Comparison of ENCODE assay signal across 22 cellular contexts in genomic region chr17:10629706-10630105, GRCh38. TPM values are rescaled to one million over a fixed set of nuclear protein-coding genes. Genes with fewer than 3 reads are reported as not detected.
DNase-seq lines count a peak whose midpoint lies in the region; ATAC-seq, FAIRE-seq and TF ChIP-seq lines count a peak whose summit lies in the region.
"Had no signal": no experiment of that assay in that cellular context is flagged by ENCODE, and none has a peak within 500 bp of the region (broad histone marks: within the 10 kb centered on the region; RNA-seq: fewer than 3 reads in every experiment).

No MANE protein-coding gene starts in this region.

- H3K4me3 Mint-ChIP-seq in nephron: no peak overlapping the region
- H3K4me3 Mint-ChIP-seq: B cell; CD4-positive, alpha-beta T cell; CD8-positive, alpha-beta T cell had no signal

- no peak for ATAC-seq in HepG2
- no peak for ATAC-seq in right lobe of liver
- ATAC-seq in K562: no peak
- ATAC-seq: CD8-positive, alpha-beta T cell had no signal

- H2AFZ ChIP-seq in HepG2 (ENCODE audit: low read length) (no peak overlapping the region), K562 (ENCODE audit: low read depth, low read length) (no peak overlapping the region)

- no peaks in the 10 kb centered on the region for H3K9me3 ChIP-seq in HepG2 (ENCODE audit: low read length)
- no peaks in the 10 kb centered on the region for H3K9me3 ChIP-seq in right lobe of liver
- H3K9me3 ChIP-seq in K562 (replicated peaks; ENCODE audit: control insufficient read depth, insufficient read depth, low read depth, low read length): no peaks in the 10 kb centered on the region
- H3K9me3 ChIP-seq: Caco-2 had no signal

- POLR2A ChIA-PET in HepG2 (lab: Yijun Ruan, JAX) (no interaction called here), K562 (lab: Yijun Ruan, JAX) (no interaction called here)

- TF ChIP-seq RAD21 in HepG2 (CRISPR knock-in tag; IDR thresholded peaks at IDR 0.05): no peak
- TF ChIP-seq RAD21 in K562 (CRISPR knock-in tag; conservative IDR thresholded peaks at IDR 0.05 in 1 of 2, IDR thresholded peaks at IDR 0.05 in 1 of 2): no peak

- WGBS in HepG2 (ENCODE audit: low lambda C conversion rate): 97% methylated on average over 12 of the region's 12 CpGs
- WGBS in right lobe of liver (ENCODE audit: insufficient coverage, low coverage, low lambda C conversion rate, missing lambda C conversion rate): 85% methylated on average over 6 of the region's 12 CpGs
- WGBS in K562 (ENCODE audit: insufficient coverage, low coverage, missing lambda C conversion rate): 53% methylated on average over 6 of the region's 12 CpGs

- H3K27me3 Mint-ChIP-seq in nephron (ENCODE audit: low read depth): no peaks in the 10 kb centered on the region
- H3K27me3 Mint-ChIP-seq: B cell; CD4-positive, alpha-beta T cell had no signal

- H3K27me3 ChIP-seq in HepG2 (ENCODE audit: control insufficient read depth in 1 of 2, insufficient read depth in 2 of 2, low read length in 2 of 2) (no peaks in the 10 kb centered on the region), right lobe of liver (no peaks in the 10 kb centered on the region), K562 (ENCODE audit: control insufficient read depth in 2 of 2, insufficient read depth in 2 of 2, low read length in 2 of 2) (peaks cover 0 to 19% of the 10 kb centered on the region in 2 experiments; a peak in 3 of 5 replicates)
- H3K27me3 ChIP-seq: BLaER1 treated with 17β-estradiol and CSF1 and Interleukin-3, amounts not matched to agents 10 nM and 100 nM had no signal

- H3K9me1 ChIP-seq in K562 (ENCODE audit: control insufficient read depth, insufficient read depth, low read length): no peaks in the 10 kb centered on the region

- intact Hi-C loops in HepG2 (cut with micrococcal nuclease; ENCODE audit: unreplicated experiment): no loop called here
- intact Hi-C loops in right lobe of liver (cut with DNase I): loop anchor here in 1 of 2 donors (10.0 kb wide), 1 partner anchor 515 kb away; no protein-coding TSS in a partner anchor
- intact Hi-C loops in K562 (cut with micrococcal nuclease): no loop called here

- TF ChIP-seq EP300 in HepG2 (IDR thresholded peaks at IDR 0.05; ENCODE audit: low read depth in 2 of 2, low read length in 2 of 2): no peak
- TF ChIP-seq EP300 in HepG2 (CRISPR knock-in tag; IDR thresholded peaks at IDR 0.05; ENCODE audit: borderline replicate concordance): no peak
- no peak for TF ChIP-seq EP300 in K562 (IDR thresholded peaks at IDR 0.05; ENCODE audit: low read length)

- CTCF ChIA-PET in HepG2 (lab: Yijun Ruan, JAX; ENCODE audit: low intra/inter-chr PET ratio, low total read pairs) (no interaction called here), K562 (lab: Yijun Ruan, JAX; ENCODE audit: low intra/inter-chr PET ratio) (interaction anchor here (0.6 kb wide), 1 partner anchor 54 kb away, joined by 3 read pairs; no protein-coding TSS in a partner anchor)

- H3K36me3 Mint-ChIP-seq in nephron (ENCODE audit: low read depth): peaks cover 20% of the 10 kb centered on the region

- H3K27ac Mint-ChIP-seq in nephron: peak overlapping the region; percentile 31 to 86 (median 38)
- H3K27ac Mint-ChIP-seq: B cell; CD4-positive, alpha-beta T cell; CD8-positive, alpha-beta T cell had no signal

- TF ChIP-seq CTCF in HepG2 (CRISPR knock-in tag; IDR thresholded peaks at IDR 0.05) (no peak), right lobe of liver (IDR thresholded peaks at IDR 0.05) (no peak), K562 (IDR thresholded peaks at IDR 0.05 in 2 of 3, conservative IDR thresholded peaks at IDR 0.05 in 1 of 3; ENCODE audit: insufficient read depth in 2 of 3, low read depth in 1 of 3, low read length in 3 of 3) (no peak), nephron (IDR thresholded peaks at IDR 0.05; ENCODE audit: unreplicated experiment in 3 of 3) (no peak)

- H3K4me2 ChIP-seq in HepG2 (ENCODE audit: low read depth, low read length) (no peak overlapping the region), K562 (ENCODE audit: insufficient read depth, low read length) (no peak overlapping the region)
- H3K4me2 ChIP-seq: BLaER1 treated with 17β-estradiol and CSF1 and Interleukin-3, amounts not matched to agents 10 nM and 100 nM had no signal

- H3K36me3 ChIP-seq in HepG2 (replicated peaks in 1 of 2; ENCODE audit: control insufficient read depth in 1 of 2, insufficient read depth in 2 of 2, low read length in 2 of 2) (peaks cover 0 to 1% of the 10 kb centered on the region in 2 experiments; a peak in 1 of 5 replicates), right lobe of liver (peaks cover 0 to 5% (median 0%) of the 10 kb centered on the region in 4 donors), K562 (ENCODE audit: control insufficient read depth, insufficient read depth, low read length) (no peaks in the 10 kb centered on the region)

- TF ChIP-seq POLR2A in HepG2 (IDR thresholded peaks at IDR 0.05; ENCODE audit: insufficient read depth in 1 of 2, low read depth in 2 of 2, low read length in 2 of 2) (no peak), right lobe of liver (IDR thresholded peaks at IDR 0.05) (no peak), K562 (conservative IDR thresholded peaks at IDR 0.05) (no peak)

- H3K4me1 ChIP-seq in HepG2 (ENCODE audit: insufficient read depth, low read length) (no peaks in the 10 kb centered on the region), right lobe of liver (no peaks in the 10 kb centered on the region), K562 (replicated peaks in 1 of 2; ENCODE audit: control insufficient read depth in 2 of 2, insufficient read depth in 2 of 2, low read length in 2 of 2) (no peaks in the 10 kb centered on the region)
- H3K4me1 ChIP-seq: Caco-2 had no signal

- H3K79me2 ChIP-seq in HepG2 (ENCODE audit: insufficient read depth, low read length) (no peaks in the 10 kb centered on the region), K562 (ENCODE audit: control insufficient read depth, insufficient read depth, low read length) (no peaks in the 10 kb centered on the region)

- in situ Hi-C loops in HepG2 (cut with HindIII; ENCODE audit: extremely low pct_ligation_motif_present, low pct_unique_long_range_greater_than_20kb): no loop called here
- in situ Hi-C loops in K562 (cut with MboI): no loop called here

- H3K9ac ChIP-seq in HepG2 (ENCODE audit: insufficient read depth, low read depth, low read length): no peak overlapping the region
- H3K9ac ChIP-seq in K562 (ENCODE audit: insufficient read depth in 1 of 2, low read depth in 2 of 2, low read length in 2 of 2): no peak overlapping the region
- H3K9ac ChIP-seq: BLaER1 treated with 17β-estradiol and CSF1 and Interleukin-3, amounts not matched to agents 10 nM and 100 nM had no signal

- H3K4me3 ChIP-seq in HepG2 (replicated peaks in 1 of 3; ENCODE audit: insufficient read depth in 1 of 3, low read depth in 2 of 3, low read length in 3 of 3) (no peak overlapping the region), right lobe of liver (no peak overlapping the region), K562 (no peak overlapping the region)
- H3K4me3 ChIP-seq: BLaER1 treated with 17β-estradiol and CSF1 and Interleukin-3, amounts not matched to agents 10 nM and 100 nM had no signal

- H3K27ac ChIP-seq in HepG2 (ENCODE audit: extremely low read length, insufficient read depth, low read length) (no peak overlapping the region), right lobe of liver (no peak overlapping the region), K562 (ENCODE audit: extremely low read depth, low read depth, low read length) (no peak overlapping the region), caudate nucleus (ENCODE audit: low read depth, low read length) (no peak overlapping the region)
- H3K27ac ChIP-seq: 22Rv1; BLaER1 treated with 17β-estradiol and CSF1 and Interleukin-3, amounts not matched to agents 10 nM and 100 nM; C4-2B had no signal

- H4K20me1 ChIP-seq in HepG2 (ENCODE audit: insufficient read depth, low read length): no peaks in the 10 kb centered on the region
- H4K20me1 ChIP-seq in K562 (replicated peaks; ENCODE audit: control insufficient read depth, insufficient read depth, low read length): 0 out of 2 replicates have a peak, but pooled peaks cover 3% of the 10 kb centered on the region
- H4K20me1 ChIP-seq: BLaER1 treated with 17β-estradiol and CSF1 and Interleukin-3, amounts not matched to agents 10 nM and 100 nM had no signal

- FAIRE-seq in HepG2 (lab: Jason Lieb, UNC) (no peak), K562 (lab: Jason Lieb, UNC) (no peak)
- FAIRE-seq: D721Med, G401.6, GM12892, GM18507 had no signal

- no TSS peak for BruUV-seq in HepG2 (replicated peaks; lab: Mats Ljungman, UMichigan)
- BruUV-seq in K562 (replicated peaks; lab: Mats Ljungman, UMichigan): no TSS peak

- H3K4me1 Mint-ChIP-seq in nephron: peaks cover 12% of the 10 kb centered on the region

- DNase-seq in HepG2 (ENCODE audit: low spot score) (no peak), right lobe of liver (no peak), K562 (ENCODE audit: extremely low read depth in 1 of 4, low spot score in 3 of 4) (no peak), cortex of kidney (lab: John Stamatoyannopoulos, UW) (no peak), caudate nucleus (lab: John Stamatoyannopoulos, UW) (no peak)
- DNase-seq in activated naive CD4-positive, alpha-beta T cell treated with Interleukin-2 at 50 U/mL for 16 hours: no peak
- DNase-seq: ACHN; Caco-2; Calu3; CD4-positive, alpha-beta T cell; CD8-positive, alpha-beta T cell; DMS79 treated with DMSO at 0.1 percent for 48 hours; GF-D8 had no signal

- no peaks in the 10 kb centered on the region for H3K9me3 Mint-ChIP-seq in nephron
- H3K9me3 Mint-ChIP-seq: CD4-positive, alpha-beta T cell; CD8-positive, alpha-beta T cell had no signal

RNA-seq across cellular contexts. Expression of gene MYH3, which starts 27.4 kb away (rescaled TPM):
- total RNA-seq in HepG2 (2016; rRNA removed; fragmentation: Illumina TruSeq; extraction: Trizol): 1.6 and 4.5 TPM in 2 replicates
- total RNA-seq in HepG2 (2016; cell fraction: cytosol; rRNA removed; fragmentation: Illumina TruSeq; extraction: Trizol; ENCODE audit: low read depth): 0.97 and 2.0 TPM in 2 replicates
- 2.4 and 4.8 TPM in 2 replicates for total RNA-seq in HepG2 (2016; cell fraction: insoluble cytoplasmic fraction; rRNA removed; fragmentation: Illumina TruSeq; extraction: Trizol)
- 0.59 and 2.3 TPM in 2 replicates for total RNA-seq in HepG2 (2016; cell fraction: membrane; rRNA removed; fragmentation: Illumina TruSeq; extraction: Trizol)
- 6.7 and 8.5 TPM in 2 replicates for total RNA-seq in HepG2 (2016; cell fraction: nucleus; rRNA removed; fragmentation: Illumina TruSeq; extraction: Trizol)
- polyA plus RNA-seq in HepG2 (2011; rRNA removed): 2.5 and 4.3 TPM in 2 replicates
- polyA plus RNA-seq in HepG2 (2011; cell fraction: cytosol; rRNA removed): 0.53 and 0.67 TPM in 2 replicates
- 11.9 and 14.9 TPM in 2 replicates for polyA plus RNA-seq in HepG2 (2011; cell fraction: nucleus; rRNA removed)
- 5.1 and 5.5 TPM in 2 replicates for polyA plus RNA-seq in HepG2 (2012)
- 0.67 and 0.83 TPM in 2 replicates for polyA plus RNA-seq in HepG2 (2016; cell fraction: cytosol; fragmentation: Illumina TruSeq; extraction: Trizol; ENCODE audit: low read depth)
- polyA plus RNA-seq in HepG2 (2016; cell fraction: insoluble cytoplasmic fraction; fragmentation: Illumina TruSeq; extraction: Trizol; ENCODE audit: low read depth): 1.8 and 2.2 TPM in 2 replicates
- polyA plus RNA-seq in HepG2 (2016; cell fraction: membrane; fragmentation: Illumina TruSeq; extraction: Trizol; ENCODE audit: low read depth): 0.50 and 0.54 TPM in 2 replicates
- polyA plus RNA-seq in HepG2 (2016; cell fraction: nucleus; fragmentation: Illumina TruSeq; extraction: Trizol; ENCODE audit: insufficient read depth, low read depth): 23.0 and 26.3 TPM in 2 replicates
- 1.3 and 1.7 TPM in 2 replicates for polyA minus RNA-seq in HepG2 (2011; rRNA and poly(A)+ RNA removed; ENCODE audit: low replicate concordance)
- polyA minus RNA-seq in HepG2 (2011; cell fraction: cytosol; rRNA and poly(A)+ RNA removed): 0.70 TPM in 1 of 2 replicates, not detected in the other
- polyA minus RNA-seq in HepG2 (2011; cell fraction: nucleus; rRNA and poly(A)+ RNA removed): 5.0 and 5.2 TPM in 2 replicates
- total RNA-seq in right lobe of liver: 1 to 10 TPM in 4 of 6 experiments, under 1 TPM in 2; 0.68 to 2.6 (median 1.2) TPM
- 2.1 and 3.5 TPM in 2 replicates for total RNA-seq in K562 (2011; cell fraction: chromatin; rRNA removed; ENCODE audit: low replicate concordance)
- 2.7 and 3.3 TPM in 2 replicates for total RNA-seq in K562 (2011; cell fraction: nucleolus; rRNA removed)
- 1.6 and 2.5 TPM in 2 replicates for total RNA-seq in K562 (2011; cell fraction: nucleoplasm; rRNA removed)
- 0.12 and 0.36 TPM in 2 replicates for total RNA-seq in K562 (2014; rRNA removed)
- 0.38 and 0.44 TPM in 2 replicates for total RNA-seq in K562 (2014; rRNA removed; fragmentation: Illumina TruSeq; extraction: Trizol)
- total RNA-seq in K562 (2015; rRNA removed; fragmentation: Illumina TruSeq; extraction: Trizol): 0.30 and 0.51 TPM in 2 replicates
- total RNA-seq in K562 (2021): 0.07 and 0.35 TPM in 2 replicates
- polyA plus RNA-seq in K562 (2011; rRNA removed): 0.75 and 0.91 TPM in 2 replicates
- 0.12 and 0.49 TPM in 2 replicates for polyA plus RNA-seq in K562 (2011; cell fraction: cytosol; rRNA removed)
- polyA plus RNA-seq in K562 (2011; cell fraction: nucleus; rRNA removed): 1.7 and 2.6 TPM in 2 replicates
- polyA plus RNA-seq in K562 (2012): 0.17 and 0.26 TPM in 2 replicates
- polyA plus RNA-seq in K562 (2014; fragmentation: Illumina TruSeq; extraction: Trizol): 0.44 and 0.51 TPM in 2 replicates
- polyA plus RNA-seq in K562 (2014; fragmentation: Nextera tagmentation; extraction: Ambion mirVana): under 1 TPM in 1 of 2 experiments, not detected in 1; 0.31 TPM
- 0.22 and 0.24 TPM in 2 replicates for polyA plus RNA-seq in K562 (2014; rRNA removed)
- polyA minus RNA-seq in K562 (2011; rRNA and poly(A)+ RNA removed): 0.21 and 0.90 TPM in 2 replicates
- polyA minus RNA-seq in K562 (2011; cell fraction: cytosol; rRNA and poly(A)+ RNA removed): not detected in 2 replicates
- 0.78 and 1.3 TPM in 2 replicates for polyA minus RNA-seq in K562 (2011; cell fraction: nucleus; rRNA and poly(A)+ RNA removed)

Comparison
In these comparisons a context has a peak if more than half of its experiments do, and no peak if none do; other contexts are left out.
1. Of the 241 proteins assayed by ChIP-seq in both HepG2 and K562: peak only in HepG2: MAFF and MAFK; only in K562: none; in both: none; in neither: 239.